ENCODE assay signal across 8 cellular contexts in genomic region chr9:77457916-77458592, GRCh38.
A peak's percentile ranks its signal among the peaks of the same experiment; 100 is the strongest.
DNase-seq lines count a peak whose midpoint lies in the region; ATAC-seq and TF ChIP-seq lines count a peak whose summit lies in the region.

No MANE protein-coding gene starts in this region.

- peaks cover 5% of the 10 kb centered on the region for H3K9me3 Mint-ChIP-seq in glutamatergic neuron (ENCODE audit: unreplicated experiment)

- H3K4me1 ChIP-seq in GM23248 (ENCODE audit: insufficient read depth) (peaks cover 4% of the 10 kb centered on the region; the same call in 1 of the 2 replicates), Karpas-422 (ENCODE audit: low read length) (peaks cover 22% of the 10 kb centered on the region), SJCRH30 (peaks cover 2% of the 10 kb centered on the region; the same call in 1 of the 2 replicates), psoas muscle (no peaks in the 10 kb centered on the region)

- no peak overlapping the region for H3K27ac Mint-ChIP-seq in glutamatergic neuron (ENCODE audit: unreplicated experiment)

- TF ChIP-seq CTCF in GM06990 (IDR thresholded peaks at IDR 0.05; ENCODE audit: insufficient read depth, low read length, poor library complexity, severe bottlenecking) (peak; percentile 92), glutamatergic neuron (IDR thresholded peaks at IDR 0.05; ENCODE audit: partially characterized antibody, unreplicated experiment) (peak; percentile 72), psoas muscle (IDR thresholded peaks at IDR 0.05) (peak; percentile 67)

- H3K9me3 ChIP-seq in GM23248 (ENCODE audit: low read depth) (no peaks in the 10 kb centered on the region), Karpas-422 (ENCODE audit: low read length) (no peaks in the 10 kb centered on the region), SJCRH30 (replicated peaks) (no peaks in the 10 kb centered on the region), psoas muscle (no peaks in the 10 kb centered on the region)

- peak overlapping the region; percentile 6 for H3K4me3 Mint-ChIP-seq in glutamatergic neuron (ENCODE audit: unreplicated experiment)

- H3K79me2 ChIP-seq in GM23248 (ENCODE audit: insufficient read depth): no peaks in the 10 kb centered on the region
- no peaks in the 10 kb centered on the region for H3K79me2 ChIP-seq in Karpas-422 (ENCODE audit: low read length)

- H3K27me3 ChIP-seq in GM06990 (replicated peaks; ENCODE audit: control insufficient read depth, insufficient read depth, low read length) (no peaks in the 10 kb centered on the region; the same call in 1 of the 2 replicates), GM23248 (replicated peaks; ENCODE audit: insufficient read depth) (no peaks in the 10 kb centered on the region), Karpas-422 (ENCODE audit: low read length) (no peaks in the 10 kb centered on the region), SJCRH30 (0 out of 2 replicates have a peak, but pooled peaks cover 3% of the 10 kb centered on the region), psoas muscle (ENCODE audit: insufficient read depth in 3 of 3, low read length in 2 of 3) (no peaks in the 10 kb centered on the region)

- DNase-seq in GM06990 (ENCODE audit: extremely low read depth, insufficient read length): peak; percentile 38
- DNase-seq in GM23248: peak; percentile 75
- peak; percentile 90 for DNase-seq in Karpas-422
- peak; percentile 70 to 91 for DNase-seq in SJCRH30
- peak; percentile 10 for DNase-seq in activated gamma-delta T cell treated with anti-CD3 and anti-CD28 coated beads, Interleukin-2, amount 50 U/mL, for 16 hours (ENCODE audit: low read depth)
- peak; percentile 66 for DNase-seq in glutamatergic neuron
- DNase-seq in psoas muscle: peak; percentile 34 to 62
- DNase-seq in GOT3 (lab: John Stamatoyannopoulos, UW): no peak

- H3F3A ChIP-seq in GM23248 (ENCODE audit: insufficient read depth): peaks cover 10% of the 10 kb centered on the region

- no peaks in the 10 kb centered on the region for H3K36me3 ChIP-seq in GM06990 (ENCODE audit: control insufficient read depth, insufficient read depth, low read length)
- H3K36me3 ChIP-seq in GM23248 (ENCODE audit: low read depth): no peaks in the 10 kb centered on the region
- no peaks in the 10 kb centered on the region for H3K36me3 ChIP-seq in Karpas-422 (ENCODE audit: insufficient read depth, low read length)
- H3K36me3 ChIP-seq in SJCRH30: no peaks in the 10 kb centered on the region
- no peaks in the 10 kb centered on the region for H3K36me3 ChIP-seq in psoas muscle (ENCODE audit: insufficient read depth in 1 of 2, low read depth in 1 of 2)

- H3K27ac ChIP-seq in GM23248 (no peak overlapping the region), Karpas-422 (ENCODE audit: low read length) (no peak overlapping the region), SJCRH30 (no peak overlapping the region), psoas muscle (no peak overlapping the region)

- intact Hi-C loops in psoas muscle (cut with DNase I): no loop called here

- H3K9ac ChIP-seq in GM23248 (no peak overlapping the region), Karpas-422 (ENCODE audit: low read length) (no peak overlapping the region)

- peak; percentile 73 to 88 (median 78) for ATAC-seq in psoas muscle

- 39 to 41% methylated on average over 15 of the region's 15 CpGs for WGBS in GM23248 (ENCODE audit: low coverage in 1 of 2, low lambda C conversion rate in 2 of 2, missing lambda C conversion rate in 2 of 2), 2 experiments
- 51 to 56% (median 53%) methylated on average over 15 of the region's 15 CpGs for WGBS in psoas muscle, 3 donors

- H4K20me1 ChIP-seq in GM23248 (ENCODE audit: insufficient read depth) (no peaks in the 10 kb centered on the region), Karpas-422 (ENCODE audit: insufficient read depth, low read depth, low read length) (no peaks in the 10 kb centered on the region)

- H3K9me2 ChIP-seq in GM23248 (ENCODE audit: insufficient read depth) (no peaks in the 10 kb centered on the region), Karpas-422 (replicated peaks; ENCODE audit: insufficient read depth, low read length) (no peaks in the 10 kb centered on the region)

- in situ Hi-C loops in GM23248 (cut with MboI): no loop called here

- no peaks in the 10 kb centered on the region for H3K27me3 Mint-ChIP-seq in glutamatergic neuron (ENCODE audit: unreplicated experiment)

- H3K4me1 Mint-ChIP-seq in glutamatergic neuron (ENCODE audit: low read depth, unreplicated experiment): peaks cover 21% of the 10 kb centered on the region

- H3K4me2 ChIP-seq in GM23248 (ENCODE audit: unreplicated experiment) (no peak overlapping the region), Karpas-422 (ENCODE audit: low read depth, low read length, poor library complexity, severe bottlenecking) (no peak overlapping the region)

- no peaks in the 10 kb centered on the region for H3K36me3 Mint-ChIP-seq in glutamatergic neuron (ENCODE audit: unreplicated experiment)

- H2AFZ ChIP-seq in GM23248 (peak overlapping the region; percentile 58), Karpas-422 (ENCODE audit: low read length) (no peak overlapping the region)

- H3K4me3 ChIP-seq in GM06990 (replicated peaks; ENCODE audit: low read depth, low read length): no peak overlapping the region
- no peak overlapping the region for H3K4me3 ChIP-seq in GM23248
- no peak overlapping the region for H3K4me3 ChIP-seq in Karpas-422 (ENCODE audit: low read length)
- H3K4me3 ChIP-seq in SJCRH30: no peak overlapping the region
- H3K4me3 ChIP-seq in psoas muscle: no peak overlapping the region
